Comparison of ENCODE assay signal across 8 cellular contexts in genomic region chr5:152142845-152143469, GRCh38.
DNase-seq lines count a peak whose midpoint lies in the region; ATAC-seq and TF ChIP-seq lines count a peak whose summit lies in the region.

No MANE protein-coding gene starts in this region.

- TF ChIP-seq CTCF in progenitor cell of endocrine pancreas (IDR thresholded peaks at IDR 0.05; ENCODE audit: unreplicated experiment) = peak; percentile 92

- H3K27me3 Mint-ChIP-seq in progenitor cell of endocrine pancreas = peaks cover 19% of the 10 kb centered on the region

- peak; percentile 85 for ATAC-seq in GM21381 (IDR thresholded peaks at IDR 0.05; ENCODE audit: unreplicated experiment)

- no peaks in the 10 kb centered on the region for H3K36me3 Mint-ChIP-seq in progenitor cell of endocrine pancreas (ENCODE audit: insufficient read depth)

- H3K27me3 ChIP-seq in SJSA1 (replicated peaks) = peaks cover 8% of the 10 kb centered on the region; the same call in 1 of the 2 replicates

- no peaks in the 10 kb centered on the region for H3K36me3 ChIP-seq in SJSA1

- no peak overlapping the region for H3K27ac ChIP-seq in SJSA1

- H3K4me3 ChIP-seq in SJSA1 = no peak overlapping the region

- H3K27ac Mint-ChIP-seq in progenitor cell of endocrine pancreas = no peak overlapping the region

- no peaks in the 10 kb centered on the region for H3K4me1 Mint-ChIP-seq in progenitor cell of endocrine pancreas (ENCODE audit: low read depth)

- DNase-seq in DMS 273 (lab: John Stamatoyannopoulos, UW; ENCODE audit: unreplicated experiment) = peak; percentile 69
- DNase-seq in HuH-7.5 (ENCODE audit: low spot score) = peak; percentile 18
- peak; percentile 41 to 67 for DNase-seq in SJSA1 (ENCODE audit: low read depth in 1 of 2, low spot score in 2 of 2)
- DNase-seq in activated naive CD4-positive, alpha-beta T cell (lab: John Stamatoyannopoulos, UW) = peak; percentile 2 to 20 (median 16)
- peak; percentile 9 for DNase-seq in glomerular endothelial cell (ENCODE audit: extremely low read depth, low read depth, low spot score)
- peak; percentile 62 for DNase-seq in progenitor cell of endocrine pancreas (ENCODE audit: low spot score, unreplicated experiment)
- no peak for DNase-seq in middle frontal gyrus (ENCODE audit: extremely low spot score, low spot score)

- H3K9me3 ChIP-seq in SJSA1 (replicated peaks) = no peaks in the 10 kb centered on the region

- no peak overlapping the region for H3K4me3 Mint-ChIP-seq in progenitor cell of endocrine pancreas (ENCODE audit: low read depth)

- H3K4me1 ChIP-seq in SJSA1 (replicated peaks) = no peaks in the 10 kb centered on the region

- H3K9me3 Mint-ChIP-seq in progenitor cell of endocrine pancreas (ENCODE audit: low read depth) = no peaks in the 10 kb centered on the region
